In the genomic region with DNA sequence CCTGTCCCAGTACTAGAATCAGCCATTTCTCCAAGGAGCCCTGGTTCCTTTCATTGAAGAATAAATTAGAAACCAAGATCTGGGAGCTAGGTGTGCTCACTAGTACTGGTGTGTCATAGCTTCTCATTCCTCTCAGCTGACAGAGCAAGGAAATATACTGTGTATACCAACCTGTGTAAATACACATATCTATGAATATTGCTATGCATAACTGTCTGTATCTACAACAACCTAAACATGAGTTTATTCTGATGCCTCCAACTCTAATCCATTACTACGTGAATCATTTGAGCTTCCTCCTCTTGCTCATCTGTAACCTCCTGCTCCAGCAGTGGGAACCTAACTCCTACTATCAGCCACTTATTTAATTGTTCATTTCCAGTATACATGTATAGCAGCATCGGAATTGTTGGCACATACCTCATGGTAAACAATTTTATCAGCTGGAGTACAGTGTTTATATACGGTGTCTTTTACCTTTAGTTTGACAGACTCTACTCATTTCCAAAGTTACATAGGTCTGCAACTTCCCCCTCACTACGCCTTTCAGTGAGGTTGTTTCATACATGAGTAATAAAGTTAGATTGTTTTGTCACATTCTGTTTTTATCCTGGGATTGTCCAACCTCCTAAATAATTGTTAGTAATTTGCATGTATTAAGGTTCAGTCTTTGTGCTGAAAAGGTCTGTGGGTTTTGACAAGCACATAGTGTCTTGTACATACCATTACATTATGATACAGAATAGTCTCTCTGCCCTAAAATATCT, we compare ENCODE assay signal across 16 cellular contexts.
DNase-seq lines count a peak whose midpoint lies in the region; ATAC-seq and TF ChIP-seq lines count a peak whose summit lies in the region.
"Had no signal": no experiment of that assay in that cellular context is flagged by ENCODE, and none has a peak within 500 bp of the region (broad histone marks: within the 10 kb centered on the region; RNA-seq: fewer than 3 reads in every experiment).

No MANE protein-coding gene starts in this region.

- H3K36me3 ChIP-seq in HAP-1 (replicated peaks), result no peaks in the 10 kb centered on the region
- H3K36me3 ChIP-seq: prostate gland, transverse colon had no signal

- CTCF ChIA-PET in GM10248 (lab: Yijun Ruan, JAX), result interaction anchor here (0.8 to 4.1 kb wide), 11 partner anchors 10 to 104 kb away, joined by 3 to 14 read pairs (median 4); no protein-coding TSS in a partner anchor

- POLR2A ChIA-PET in GM10248 (lab: Yijun Ruan, JAX), result interaction anchor here (0.6 to 0.8 kb wide), 2 partner anchors 50 to 72 kb away, joined by 3 to 6 read pairs; no protein-coding TSS in a partner anchor

- in situ Hi-C loops in HAP-1 (cut with MboI; ENCODE audit: low sequenced_read_pairs), result no loop called here

- TF ChIP-seq CTCF in GM10248 (IDR thresholded peaks at IDR 0.05; ENCODE audit: control extremely low read depth, extremely low read depth, low read depth, missing control alignments), result no peak

- DNase-seq in GM10248 (ENCODE audit: extremely low spot score), result peak; percentile 20
- no peak for DNase-seq in midbrain (lab: John Stamatoyannopoulos, UW)
- DNase-seq in NCI-H510A treated with DMSO at 0.1 percent for 48 hours (lab: John Stamatoyannopoulos, UW), result no peak
- DNase-seq in HAP-1 (ENCODE audit: low spot score in 2 of 2), result no peak
- DNase-seq: activated naive CD8-positive, alpha-beta T cell treated with anti-CD3 and anti-CD28 coated beads, Interleukin-2, amount 10 ng/mL, durations not matched to agents 7 days and 5 days; GDM1; NCI-H1436 treated with DMSO at 0.1 percent for 48 hours; NCI-H82; SHP77 treated with DMSO at 0.1 percent for 48 hours; transverse colon had no signal

- H3K4me1 ChIP-seq in HAP-1, result no peaks in the 10 kb centered on the region
- H3K4me1 ChIP-seq: prostate gland, transverse colon had no signal

- H3K9me3 ChIP-seq in HAP-1, result no peaks in the 10 kb centered on the region
- H3K9me3 ChIP-seq: prostate gland, transverse colon had no signal

- ATAC-seq in GM18909 (IDR thresholded peaks at IDR 0.05; ENCODE audit: poor library complexity, unreplicated experiment), result peak; percentile 58
- ATAC-seq in HG02610 (IDR thresholded peaks at IDR 0.05; ENCODE audit: unreplicated experiment), result peak; percentile 95
- ATAC-seq in HG03378 (IDR thresholded peaks at IDR 0.05; ENCODE audit: unreplicated experiment), result peak; percentile 73
- no peak for ATAC-seq in HG02970 (IDR thresholded peaks at IDR 0.05; ENCODE audit: low FRiP score, unreplicated experiment)
- ATAC-seq: esophagus mucosa had no signal

- no peak overlapping the region for H3K4me3 ChIP-seq in HAP-1
- H3K4me3 ChIP-seq: prostate gland, transverse colon had no signal

- no peaks in the 10 kb centered on the region for H3K27me3 ChIP-seq in HAP-1 (ENCODE audit: low read depth)
- H3K27me3 ChIP-seq: transverse colon had no signal
